Comparison of ENCODE assay signal across 16 cellular contexts in genomic region chr5:82147860-82148573, GRCh38.
DNase-seq lines count a peak whose midpoint lies in the region; ATAC-seq, FAIRE-seq and TF ChIP-seq lines count a peak whose summit lies in the region.
"Had no signal": no experiment of that assay in that cellular context is flagged by ENCODE, and none has a peak within 500 bp of the region (broad histone marks: within the 10 kb centered on the region; RNA-seq: fewer than 3 reads in every experiment).

No MANE protein-coding gene starts in this region.

- H3K4me3 ChIP-seq in bronchial epithelial cell (ENCODE audit: low read depth, low read length): no peak overlapping the region
- no peak overlapping the region for H3K4me3 ChIP-seq in CD8-positive, alpha-beta T cell (ENCODE audit: low read depth, low read length)
- H3K4me3 ChIP-seq: BLaER1 treated with 17β-estradiol and CSF1 and Interleukin-3, amounts not matched to agents 10 nM and 100 nM; prostate gland; thoracic aorta had no signal

- peaks cover 2% of the 10 kb centered on the region for H3K9me3 Mint-ChIP-seq in CD8-positive, alpha-beta T cell

- no peak for FAIRE-seq in bronchial epithelial cell (lab: Jason Lieb, UNC)

- TF ChIP-seq CTCF in bronchial epithelial cell (IDR thresholded peaks at IDR 0.05; ENCODE audit: insufficient read depth, low read length, severe bottlenecking): no peak
- no peak for TF ChIP-seq CTCF in CD8-positive, alpha-beta T cell (IDR thresholded peaks at IDR 0.05)

- no peaks in the 10 kb centered on the region for H3K27me3 ChIP-seq in bronchial epithelial cell (ENCODE audit: control insufficient read depth, insufficient read depth, low read length)
- H3K27me3 ChIP-seq in CD8-positive, alpha-beta T cell (ENCODE audit: insufficient read depth, low read length): no peaks in the 10 kb centered on the region
- H3K27me3 ChIP-seq: BLaER1 treated with 17β-estradiol and CSF1 and Interleukin-3, amounts not matched to agents 10 nM and 100 nM had no signal

- no peak overlapping the region for H3K4me3 Mint-ChIP-seq in CD8-positive, alpha-beta T cell

- CTCF ChIA-PET in CD8-positive, alpha-beta T cell (lab: Charles Lee): interaction anchor here (1.2 kb wide), 1 partner anchor 11 kb away, joined by 3 read pairs; no protein-coding TSS in a partner anchor

- H3K27me3 Mint-ChIP-seq in CD8-positive, alpha-beta T cell (ENCODE audit: low read depth): no peaks in the 10 kb centered on the region

- no peaks in the 10 kb centered on the region for H3K4me1 Mint-ChIP-seq in CD8-positive, alpha-beta T cell (ENCODE audit: low read depth)

- intact Hi-C loops in CD8-positive, alpha-beta T cell (cut with DNase I, micrococcal nuclease): no loop called here

- no peaks in the 10 kb centered on the region for H3K4me1 ChIP-seq in CD8-positive, alpha-beta T cell (ENCODE audit: insufficient read depth, low read length)
- H3K4me1 ChIP-seq: prostate gland had no signal

- H3K9me3 ChIP-seq in CD8-positive, alpha-beta T cell (ENCODE audit: low read length): no peaks in the 10 kb centered on the region
- H3K9me3 ChIP-seq: BLaER1 treated with 17β-estradiol and CSF1 and Interleukin-3, amounts not matched to agents 10 nM and 100 nM; prostate gland had no signal

- H3K27ac ChIP-seq in CD8-positive, alpha-beta T cell (ENCODE audit: low read depth, low read length): no peak overlapping the region
- H3K27ac ChIP-seq: BLaER1 treated with 17β-estradiol and CSF1 and Interleukin-3, amounts not matched to agents 10 nM and 100 nM; prostate gland; thoracic aorta; WERI-Rb-1 had no signal

- ATAC-seq in GM18907 (IDR thresholded peaks at IDR 0.05; ENCODE audit: unreplicated experiment): no peak
- ATAC-seq in CD8-positive, alpha-beta T cell: no peak
- ATAC-seq in HG03457 (IDR thresholded peaks at IDR 0.05; ENCODE audit: unreplicated experiment): no peak
- ATAC-seq in HG02571 (IDR thresholded peaks at IDR 0.05; ENCODE audit: unreplicated experiment): no peak

- H3K36me3 ChIP-seq in bronchial epithelial cell (ENCODE audit: control insufficient read depth, insufficient read depth, low read length): no peaks in the 10 kb centered on the region
- no peaks in the 10 kb centered on the region for H3K36me3 ChIP-seq in CD8-positive, alpha-beta T cell (ENCODE audit: insufficient read depth, low read length)
- H3K36me3 ChIP-seq: prostate gland, thoracic aorta, WERI-Rb-1 had no signal

- DNase-seq in AG20443 (ENCODE audit: low spot score) (peak; percentile 18), LHCN-M2 (ENCODE audit: low read depth) (peak; percentile 82), bronchial epithelial cell (ENCODE audit: low read depth) (peak; percentile 54), iris pigment epithelial cell (ENCODE audit: low read depth) (peak; percentile 96)
- DNase-seq in CD8-positive, alpha-beta T cell: no peak
- DNase-seq: activated gamma-delta T cell treated with Interleukin-2 at 50 U/mL for 16 hours; effector CD4-positive, alpha-beta T cell; kidney glomerular epithelial cell; NCI-H1105; WERI-Rb-1 had no signal

- peaks cover 3% of the 10 kb centered on the region for H3K36me3 Mint-ChIP-seq in CD8-positive, alpha-beta T cell

- POLR2A ChIA-PET in CD8-positive, alpha-beta T cell (lab: Charles Lee): interaction anchor here (0.7 to 1.8 kb wide), 2 partner anchors 10 to 645 kb away, joined by 3 to 4 read pairs; no protein-coding TSS in a partner anchor

- H3K27ac Mint-ChIP-seq in CD8-positive, alpha-beta T cell: no peak overlapping the region

Comparison
In these comparisons a context has a peak if more than half of its experiments do, and no peak if none do; other contexts are left out.
1. DNase-seq: peak in AG20443 (single experiment), LHCN-M2 (single experiment), bronchial epithelial cell (single experiment) and iris pigment epithelial cell (single experiment); none in CD8-positive, alpha-beta T cell (0 of 7).